ENCODE assay signal across 11 cellular contexts in genomic region chr1:77031101-77031662, GRCh38.
A peak's percentile ranks its signal among the peaks of the same experiment; 100 is the strongest.
DNase-seq lines count a peak whose midpoint lies in the region; ATAC-seq, FAIRE-seq and TF ChIP-seq lines count a peak whose summit lies in the region.
"Had no signal": no experiment of that assay in that cellular context is flagged by ENCODE, and none has a peak within 500 bp of the region (broad histone marks: within the 10 kb centered on the region; RNA-seq: fewer than 3 reads in every experiment).

No MANE protein-coding gene starts in this region.

- ATAC-seq in HepG2 (no peak; the same call in 2 of the 3 replicates), GM21737 (IDR thresholded peaks at IDR 0.05; ENCODE audit: unreplicated experiment) (no peak), T-helper 17 cell (no peak), HG03521 (IDR thresholded peaks at IDR 0.05; ENCODE audit: unreplicated experiment) (no peak)

- TF ChIP-seq POLR2A in HepG2 (IDR thresholded peaks at IDR 0.05; ENCODE audit: insufficient read depth in 1 of 2, low read depth in 2 of 2, low read length in 2 of 2) = no peak

- peaks cover 10% of the 10 kb centered on the region for H3K4me1 ChIP-seq in adipocyte (ENCODE audit: control insufficient read depth, insufficient read depth, low read length)
- H3K4me1 ChIP-seq in HepG2 (ENCODE audit: insufficient read depth, low read length) = no peaks in the 10 kb centered on the region

- no peak overlapping the region for H3K4me3 Mint-ChIP-seq in T-helper 17 cell

- H3K9ac ChIP-seq in adipocyte (ENCODE audit: low read length) (no peak overlapping the region), HepG2 (ENCODE audit: insufficient read depth, low read depth, low read length) (no peak overlapping the region)

- no peak for TF ChIP-seq RAD21 in HepG2 (CRISPR knock-in tag; IDR thresholded peaks at IDR 0.05)

- H3K4me2 ChIP-seq in HepG2 (ENCODE audit: low read depth, low read length) = no peak overlapping the region

- H3K27ac Mint-ChIP-seq in T-helper 17 cell = no peak overlapping the region

- in situ Hi-C loops in HepG2 (cut with HindIII; ENCODE audit: extremely low pct_ligation_motif_present, low pct_unique_long_range_greater_than_20kb) = no loop called here

- H3K27me3 Mint-ChIP-seq in T-helper 17 cell = peaks cover 31% of the 10 kb centered on the region

- no peaks in the 10 kb centered on the region for H3K36me3 ChIP-seq in adipocyte (ENCODE audit: control insufficient read depth, insufficient read depth, low read length, severe bottlenecking)
- H3K36me3 ChIP-seq in HepG2 (replicated peaks in 1 of 2; ENCODE audit: control insufficient read depth in 1 of 2, insufficient read depth in 2 of 2, low read length in 2 of 2) = no peaks in the 10 kb centered on the region
- H3K36me3 ChIP-seq: neutrophil had no signal

- WGBS in HepG2 (ENCODE audit: low lambda C conversion rate) = 2% methylated on average over 3 of the region's 3 CpGs

- intact Hi-C loops in HepG2 (cut with micrococcal nuclease; ENCODE audit: unreplicated experiment) = no loop called here

- CTCF ChIA-PET in HepG2 (lab: Yijun Ruan, JAX; ENCODE audit: low intra/inter-chr PET ratio, low total read pairs) = no interaction called here

- H3K27me3 ChIP-seq in adipocyte (replicated peaks; ENCODE audit: control insufficient read depth, insufficient read depth, low read length) (peaks cover 27% of the 10 kb centered on the region), HepG2 (ENCODE audit: control insufficient read depth in 1 of 2, insufficient read depth in 2 of 2, low read length in 2 of 2) (no peaks in the 10 kb centered on the region)
- H3K27me3 ChIP-seq: neutrophil had no signal

- no peaks in the 10 kb centered on the region for H3K9me3 ChIP-seq in adipocyte (ENCODE audit: control insufficient read depth, low read length)
- H3K9me3 ChIP-seq in HepG2 (ENCODE audit: low read length) = no peaks in the 10 kb centered on the region
- no peaks in the 10 kb centered on the region for H3K9me3 ChIP-seq in T-helper 17 cell (ENCODE audit: control insufficient read depth, low read length, poor library complexity, severe bottlenecking)
- H3K9me3 ChIP-seq: neutrophil had no signal

- no peaks in the 10 kb centered on the region for H3K36me3 Mint-ChIP-seq in T-helper 17 cell (ENCODE audit: low read depth)

- no TSS peak for BruUV-seq in HepG2 (replicated peaks; lab: Mats Ljungman, UMichigan)

- FAIRE-seq in HepG2 (lab: Jason Lieb, UNC) = no peak
- FAIRE-seq: endometrium had no signal

- TF ChIP-seq EP300 in HepG2 (IDR thresholded peaks at IDR 0.05; ENCODE audit: low read depth in 2 of 2, low read length in 2 of 2) (no peak), HepG2 (CRISPR knock-in tag; IDR thresholded peaks at IDR 0.05; ENCODE audit: borderline replicate concordance) (no peak)

- no peaks in the 10 kb centered on the region for H3K79me2 ChIP-seq in HepG2 (ENCODE audit: insufficient read depth, low read length)

- no peak for TF ChIP-seq CTCF in HepG2 (CRISPR knock-in tag; IDR thresholded peaks at IDR 0.05)

- DNase-seq in GM04504 (ENCODE audit: low read depth) = peak; percentile 50
- peak; percentile 94 for DNase-seq in NCI-H146 (lab: John Stamatoyannopoulos, UW)
- peak; percentile 55 for DNase-seq in adipocyte (ENCODE audit: low read depth)
- no peak for DNase-seq in HepG2 (ENCODE audit: low spot score)
- no peak for DNase-seq in HuH-7.5 (ENCODE audit: low spot score)
- no peak for DNase-seq in T-helper 17 cell
- DNase-seq: NK-92 treated with Interleukin-12 subunit alpha and Interleukin-12 subunit beta, amount 100 ng/mL, for 24 hours had no signal

- H3K4me1 Mint-ChIP-seq in T-helper 17 cell = no peaks in the 10 kb centered on the region

- H4K20me1 ChIP-seq in HepG2 (ENCODE audit: insufficient read depth, low read length) = no peaks in the 10 kb centered on the region

- H2AFZ ChIP-seq in HepG2 (ENCODE audit: low read length) = no peak overlapping the region

- H3K27ac ChIP-seq in HepG2 (ENCODE audit: extremely low read length, insufficient read depth, low read length) = no peak overlapping the region
- H3K27ac ChIP-seq: neutrophil had no signal

- no peak overlapping the region for H3K4me3 ChIP-seq in adipocyte (ENCODE audit: low read length)
- H3K4me3 ChIP-seq in HepG2 (replicated peaks in 1 of 3; ENCODE audit: insufficient read depth in 1 of 3, low read depth in 2 of 3, low read length in 3 of 3) = no peak overlapping the region

- POLR2A ChIA-PET in HepG2 (lab: Yijun Ruan, JAX) = no interaction called here

TF ChIP-seq in HepG2, 621 proteins besides CTCF, POLR2A, EP300 and RAD21:
- TF ChIP-seq TCF7 (IDR thresholded peaks at IDR 0.05; ENCODE audit: low read depth) (0 out of 2 replicates have a peak, but pooled peaks have one; percentile 25), ZNF20 (CRISPR knock-in tag; IDR thresholded peaks at IDR 0.05) (no peak), ZNF674 (CRISPR knock-in tag; IDR thresholded peaks at IDR 0.05; ENCODE audit: low read depth) (no peak), FOXK2 (IDR thresholded peaks at IDR 0.05) (no peak)

Comparison
In these comparisons a context has a peak if more than half of its experiments do, and no peak if none do; other contexts are left out.
1. DNase-seq: peak in GM04504 (single experiment), NCI-H146 (single experiment) and adipocyte (single experiment); none in HepG2 (single experiment), HuH-7.5 (single experiment) and T-helper 17 cell (0 of 3).